ENCODE assay signal across 25 cellular contexts in genomic region chr2:195574305-195574704, GRCh38.
DNase-seq lines count a peak whose midpoint lies in the region; ATAC-seq, FAIRE-seq and TF ChIP-seq lines count a peak whose summit lies in the region.
"Had no signal": no experiment of that assay in that cellular context is flagged by ENCODE, and none has a peak within 500 bp of the region (broad histone marks: within the 10 kb centered on the region; RNA-seq: fewer than 3 reads in every experiment).

No MANE protein-coding gene starts in this region.

- H2BK120ac ChIP-seq in mesenchymal stem cell (ENCODE audit: low read depth, low read length): no peak overlapping the region

- H3K4me2 ChIP-seq in BLaER1 treated with 17β-estradiol and CSF1 and Interleukin-3, amounts not matched to agents 10 nM and 100 nM: peak overlapping the region in 7 of 11 experiments; percentile 11 to 77 (median 41); a peak in 13 of 22 replicates
- H3K4me2 ChIP-seq in mesenchymal stem cell (ENCODE audit: low read length, poor library complexity, severe bottlenecking): no peak overlapping the region

- peak overlapping the region in 2 of 3 donors; percentile 16 to 74 for H3K27ac Mint-ChIP-seq in IgD-negative memory B cell
- H3K27ac Mint-ChIP-seq: activated CD4-positive, alpha-beta memory T cell treated with anti-CD3 and anti-CD28 coated beads, Interleukin-2, amount 10 ng/mL, durations not matched to agents 7 days and 5 days had no signal

- no peak overlapping the region; a peak in 1 of 22 replicates for H3K9ac ChIP-seq in BLaER1 treated with 17β-estradiol and CSF1 and Interleukin-3, amounts not matched to agents 10 nM and 100 nM
- H3K9ac ChIP-seq in mesenchymal stem cell (ENCODE audit: low read length): no peak overlapping the region
- H3K9ac ChIP-seq: GM23248 had no signal

- H2BK15ac ChIP-seq in mesenchymal stem cell (ENCODE audit: low read depth, poor library complexity, severe bottlenecking): no peak overlapping the region

- H2BK5ac ChIP-seq in mesenchymal stem cell (ENCODE audit: low read depth, low read length, poor library complexity, severe bottlenecking): no peak overlapping the region

- peaks cover 0 to 2% (median 0%) of the 10 kb centered on the region in 3 donors for H3K9me3 Mint-ChIP-seq in IgD-negative memory B cell
- H3K9me3 Mint-ChIP-seq: activated CD4-positive, alpha-beta memory T cell treated with anti-CD3 and anti-CD28 coated beads, Interleukin-2, amount 10 ng/mL, durations not matched to agents 7 days and 5 days had no signal

- H2AFZ ChIP-seq in mesenchymal stem cell (ENCODE audit: low read depth, low read length): no peak overlapping the region

- no peak overlapping the region for H3K18ac ChIP-seq in mesenchymal stem cell (ENCODE audit: low read depth in 1 of 2, low read length in 2 of 2)

- H3K4me1 ChIP-seq in BLaER1 treated with 17β-estradiol and CSF1 and Interleukin-3, amounts not matched to agents 10 nM and 100 nM: peaks cover 39 to 74% (median 50%) of the 10 kb centered on the region in 10 experiments
- no peaks in the 10 kb centered on the region for H3K4me1 ChIP-seq in mesenchymal stem cell (ENCODE audit: control insufficient read depth, insufficient read depth, low read depth, low read length)
- H3K4me1 ChIP-seq: sigmoid colon had no signal

- no peak overlapping the region for H4K8ac ChIP-seq in mesenchymal stem cell (ENCODE audit: low read length)

- FAIRE-seq in D721Med (lab: Jason Lieb, UNC): no peak
- FAIRE-seq: GM12892, urothelium cell line had no signal

- H4K91ac ChIP-seq in mesenchymal stem cell (ENCODE audit: low read length): no peak overlapping the region

- 100% methylated on average over 2 of the region's 2 CpGs for WGBS in mesenchymal stem cell

- no peak overlapping the region for H3K4ac ChIP-seq in mesenchymal stem cell (ENCODE audit: low read depth in 1 of 2, low read length in 2 of 2)

- peaks cover 0 to 11% (median 4%) of the 10 kb centered on the region in 11 experiments; a peak in 11 of 22 replicates for H3K9me3 ChIP-seq in BLaER1 treated with 17β-estradiol and CSF1 and Interleukin-3, amounts not matched to agents 10 nM and 100 nM (replicated peaks in 1 of 11)
- no peaks in the 10 kb centered on the region for H3K9me3 ChIP-seq in mesenchymal stem cell (ENCODE audit: control insufficient read depth, low read length)
- H3K9me3 ChIP-seq: sigmoid colon had no signal

- H3K36me3 ChIP-seq in BLaER1 treated with 17β-estradiol and CSF1 and Interleukin-3, amounts not matched to agents 10 nM and 100 nM: no peaks in the 10 kb centered on the region
- no peaks in the 10 kb centered on the region for H3K36me3 ChIP-seq in mesenchymal stem cell (ENCODE audit: control insufficient read depth in 1 of 2, insufficient read depth in 2 of 2, low read depth in 1 of 2, low read length in 2 of 2)
- H3K36me3 ChIP-seq: sigmoid colon had no signal

- H3K4me3 ChIP-seq in BLaER1 treated with 17β-estradiol and CSF1 and Interleukin-3, amounts not matched to agents 10 nM and 100 nM: no peak overlapping the region
- H3K4me3 ChIP-seq in mesenchymal stem cell (ENCODE audit: insufficient read depth in 1 of 2, low read depth in 1 of 2, low read length in 2 of 2): no peak overlapping the region
- H3K4me3 ChIP-seq: GM23248, sigmoid colon had no signal

- H3K14ac ChIP-seq in mesenchymal stem cell (ENCODE audit: low read length in 2 of 2): no peak overlapping the region

- ATAC-seq in HG03159 (IDR thresholded peaks at IDR 0.05; ENCODE audit: unreplicated experiment): no peak
- no peak for ATAC-seq in GM19395 (IDR thresholded peaks at IDR 0.05; ENCODE audit: unreplicated experiment)
- no peak for ATAC-seq in HG02884 (IDR thresholded peaks at IDR 0.05; ENCODE audit: unreplicated experiment)
- ATAC-seq: SK-N-SH treated with all-trans-retinoic acid at 6 μM for 48 hours had no signal

- no peaks in the 10 kb centered on the region for H4K20me1 ChIP-seq in BLaER1 treated with 17β-estradiol and CSF1 and Interleukin-3, amounts not matched to agents 10 nM and 100 nM

- no peak overlapping the region for H3K4me3 Mint-ChIP-seq in IgD-negative memory B cell
- H3K4me3 Mint-ChIP-seq: activated CD4-positive, alpha-beta memory T cell treated with anti-CD3 and anti-CD28 coated beads, Interleukin-2, amount 10 ng/mL, durations not matched to agents 7 days and 5 days had no signal

- no peaks in the 10 kb centered on the region for H3K27me3 Mint-ChIP-seq in IgD-negative memory B cell
- H3K27me3 Mint-ChIP-seq: activated CD4-positive, alpha-beta memory T cell treated with anti-CD3 and anti-CD28 coated beads, Interleukin-2, amount 10 ng/mL, durations not matched to agents 7 days and 5 days had no signal

- H3K36me3 Mint-ChIP-seq in IgD-negative memory B cell: no peaks in the 10 kb centered on the region

- H3K79me1 ChIP-seq in mesenchymal stem cell (replicated peaks; ENCODE audit: low read length, poor library complexity, severe bottlenecking): no peaks in the 10 kb centered on the region

- no peak overlapping the region for H2BK12ac ChIP-seq in mesenchymal stem cell (ENCODE audit: low read length in 2 of 2)

- H3K4me1 Mint-ChIP-seq in IgD-negative memory B cell: peaks cover 25 to 41% (median 39%) of the 10 kb centered on the region in 3 donors

- DNase-seq in mesenchymal stem cell (no peak), D721Med (ENCODE audit: insufficient read length, low spot score) (no peak)
- DNase-seq: activated CD4-positive, alpha-beta memory T cell treated with anti-CD3 and anti-CD28 coated beads, Interleukin-2, amount 10 ng/mL, durations not matched to agents 7 days and 5 days; activated gamma-delta T cell treated with Interleukin-2 at 50 U/mL for 16 hours; activated T-cell treated with anti-CD3 and anti-CD28 coated beads for 4 hours; aorta; DMS79; left cardiac atrium; midbrain; NCI-H146; NCI-H2171 treated with DMSO at 0.1 percent for 48 hours; NCI-H524 treated with DMSO at 0.1 percent for 48 hours; sigmoid colon; substantia nigra; T-helper 9 cell had no signal

- no peak overlapping the region for H3K23ac ChIP-seq in mesenchymal stem cell (ENCODE audit: low read length in 2 of 2)

- H3K27ac ChIP-seq in BLaER1 treated with 17β-estradiol and CSF1 and Interleukin-3, amounts not matched to agents 10 nM and 100 nM: peak overlapping the region in 7 of 11 experiments; percentile 20 to 79 (median 41); a peak in 11 of 22 replicates
- peak overlapping the region; percentile 4 for H3K27ac ChIP-seq in angular gyrus (ENCODE audit: low read depth, low read length)
- H3K27ac ChIP-seq in mesenchymal stem cell (ENCODE audit: low read length, poor library complexity, severe bottlenecking): no peak overlapping the region
- H3K27ac ChIP-seq: GM23248, sigmoid colon had no signal

- no peaks in the 10 kb centered on the region for H3K27me3 ChIP-seq in BLaER1 treated with 17β-estradiol and CSF1 and Interleukin-3, amounts not matched to agents 10 nM and 100 nM
- no peaks in the 10 kb centered on the region for H3K27me3 ChIP-seq in mesenchymal stem cell (ENCODE audit: control insufficient read depth in 1 of 2, insufficient read depth in 1 of 2, low read length in 2 of 2)
- H3K27me3 ChIP-seq: sigmoid colon had no signal

- no peak for TF ChIP-seq CTCF in D721Med (IDR thresholded peaks at IDR 0.05; ENCODE audit: insufficient read depth, missing control alignments)

- peak overlapping the region; percentile 19 for H2AK5ac ChIP-seq in mesenchymal stem cell (ENCODE audit: low read length, severe bottlenecking)
